1 cellular context compared by ENCODE assay signal in the genomic region with DNA sequence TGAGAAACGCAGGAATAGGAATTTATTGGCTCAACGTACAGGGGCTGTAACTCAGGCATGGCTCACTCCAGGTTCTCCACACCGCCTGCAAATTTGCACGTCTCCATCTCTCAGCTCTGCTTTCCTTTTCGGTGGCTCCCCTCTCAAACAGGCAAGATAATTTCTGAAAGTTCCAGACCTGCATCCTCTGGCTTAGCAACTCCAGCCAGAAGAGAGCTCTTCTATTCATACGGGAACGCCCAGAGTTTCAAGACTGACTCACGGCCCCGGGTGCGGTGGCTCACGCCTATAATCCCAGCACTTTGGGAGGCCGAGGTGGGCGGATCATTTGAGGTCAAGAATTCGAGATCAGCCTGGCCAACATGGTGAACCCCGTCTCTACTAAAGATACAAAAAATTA.
TF ChIP-seq lines count a peak whose summit lies in the region.

No MANE protein-coding gene starts in this region.

TF ChIP-seq in HEK293, 187 proteins besides CTCF, POLR2A, EP300 and RAD21:
- TF ChIP-seq ZFHX2 (tag by site-specific recombination; conservative IDR thresholded peaks at IDR 0.05) (0 out of 2 replicates have a peak, but pooled peaks have one; percentile 28), ZNF394 (tag by site-specific recombination; IDR thresholded peaks at IDR 0.05; ENCODE audit: borderline replicate concordance) (no peak)
